27 cellular contexts compared by ENCODE assay signal in genomic region chr20:62589720-62590119, GRCh38.
"Had no signal": no experiment of that assay in that cellular context is flagged by ENCODE, and none has a peak within 500 bp of the region (broad histone marks: within the 10 kb centered on the region; RNA-seq: fewer than 3 reads in every experiment).

No MANE protein-coding gene starts in this region.

- H3K4me2 ChIP-seq: SK-N-SH had no signal

- H3K4me3 ChIP-seq: SJCRH30 had no signal

- H3K27ac ChIP-seq: brain microvascular endothelial cell, SJCRH30 had no signal

- H3K36me3 ChIP-seq: brain microvascular endothelial cell, SJCRH30, WERI-Rb-1 had no signal

- H3K4me1 ChIP-seq: SJCRH30 had no signal

- H3K9me3 ChIP-seq: SJCRH30, SK-N-SH had no signal

- ATAC-seq: activated CD4-positive, alpha-beta T cell treated with anti-CD3 and anti-CD28 coated beads for 36 hours; activated T-helper 17 cell treated with anti-CD3 and anti-CD28 coated beads, Interleukin-2, amount 50 U/mL, for 72 hours had no signal

- H3K9ac ChIP-seq: SK-N-SH had no signal

- DNase-seq: activated CD4-positive, alpha-beta memory T cell treated with anti-CD3 and anti-CD28 coated beads, Interleukin-2, amount 10 ng/mL, durations not matched to agents 7 days and 5 days; activated CD4-positive, alpha-beta T cell treated with anti-CD3 and anti-CD28 coated beads for 36 hours; activated CD4-positive, alpha-beta T cell treated with anti-CD3 and anti-CD28 coated beads, Interleukin-2, amount 50 U/mL, for 1 hour; activated gamma-delta T cell; activated naive CD4-positive, alpha-beta T cell treated with anti-CD3 and anti-CD28 coated beads for 36 hours; activated T-cell treated with anti-CD3 and anti-CD28 coated beads for 4 hours; activated T-cell treated with anti-CD3 and anti-CD28 coated beads, Interleukin-2, amount 50 U/mL, for 48 hours; amygdala; caudate nucleus; Kasumi-1; KBM-7; MV-4-11; NCI-H1092 treated with DMSO at 0.1 percent for 48 hours; NCI-H1417 treated with DMSO at 0.1 percent for 48 hours; NCI-H1694; NCI-H2029; NCI-H2107; NCI-H2171 treated with DMSO at 0.1 percent for 48 hours; NCI-H510A; NCI-H526 treated with DMSO at 0.1 percent for 48 hours; NK-92 treated with Interleukin-12 subunit alpha and Interleukin-12 subunit beta, amount 100 ng/mL, for 24 hours; OCI-M1; SJCRH30; SK-N-SH had no signal
